Comparison of ENCODE assay signal across 8 cellular contexts in the genomic region with DNA sequence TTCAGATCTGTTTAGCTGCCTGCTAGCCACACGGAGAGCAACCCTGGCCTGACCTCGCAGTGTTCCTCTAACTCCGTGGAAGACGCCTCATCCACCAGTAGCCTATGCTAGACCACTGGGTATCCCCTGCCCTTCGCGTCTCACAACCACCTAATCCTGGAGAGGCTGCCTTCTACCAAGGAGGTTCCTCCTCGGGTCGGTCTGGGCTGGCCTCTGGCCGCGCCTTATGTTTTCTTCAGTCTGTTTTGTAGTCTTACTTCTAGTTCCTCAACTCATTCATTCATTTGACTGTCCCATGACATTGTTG. TPM values are rescaled to one million over a fixed set of nuclear protein-coding genes. Genes with fewer than 3 reads are reported as not detected.
A peak's percentile ranks its signal among the peaks of the same experiment; 100 is the strongest.
DNase-seq lines count a peak whose midpoint lies in the region; ATAC-seq and TF ChIP-seq lines count a peak whose summit lies in the region.

No MANE protein-coding gene starts in this region.

- TF ChIP-seq EP300 in transverse colon (IDR thresholded peaks at IDR 0.05; ENCODE audit: low read depth) = no peak

- no peaks in the 10 kb centered on the region for H3K27me3 Mint-ChIP-seq in activated CD8-positive, alpha-beta memory T cell treated with anti-CD3 and anti-CD28 coated beads, Interleukin-2, amount 10 ng/mL, durations not matched to agents 7 days and 5 days

- CTCF ChIA-PET in activated CD8-positive, alpha-beta memory T cell treated with anti-CD3 and anti-CD28 coated beads, Interleukin-2, amount 10 ng/mL, durations not matched to agents 7 days and 5 days (lab: Charles Lee) = interaction anchor here (0.9 to 1.9 kb wide), 5 partner anchors 20 to 88 kb away, joined by 3 to 9 read pairs (median 3); a partner anchor contains a TSS

- ATAC-seq in activated CD8-positive, alpha-beta memory T cell treated with anti-CD3 and anti-CD28 coated beads, Interleukin-2, amount 10 ng/mL, durations not matched to agents 7 days and 5 days = no peak
- ATAC-seq in GM21737 (IDR thresholded peaks at IDR 0.05; ENCODE audit: unreplicated experiment) = no peak
- ATAC-seq in HG02840 (IDR thresholded peaks at IDR 0.05; ENCODE audit: low FRiP score, unreplicated experiment) = no peak

- TF ChIP-seq POLR2A in transverse colon (IDR thresholded peaks at IDR 0.05) = no peak

- intact Hi-C loops in transverse colon (cut with DNase I; ENCODE audit: low total_unique reads) = no loop called here

- H3K4me3 Mint-ChIP-seq in activated CD8-positive, alpha-beta memory T cell treated with anti-CD3 and anti-CD28 coated beads, Interleukin-2, amount 10 ng/mL, durations not matched to agents 7 days and 5 days = peak overlapping the region; percentile 74

- H3K27ac Mint-ChIP-seq in activated CD8-positive, alpha-beta memory T cell treated with anti-CD3 and anti-CD28 coated beads, Interleukin-2, amount 10 ng/mL, durations not matched to agents 7 days and 5 days = no peak overlapping the region

- peaks cover 14% of the 10 kb centered on the region for H3K4me1 Mint-ChIP-seq in activated CD8-positive, alpha-beta memory T cell treated with anti-CD3 and anti-CD28 coated beads, Interleukin-2, amount 10 ng/mL, durations not matched to agents 7 days and 5 days

- H3K4me1 ChIP-seq in liver (ENCODE audit: control insufficient read depth in 4 of 4, insufficient read depth in 4 of 4, low read length in 3 of 4) = peaks cover 0 to 10% (median 5%) of the 10 kb centered on the region in 4 donors
- H3K4me1 ChIP-seq in transverse colon = peaks cover 0 to 17% (median 16%) of the 10 kb centered on the region in 4 donors

- H3K27ac ChIP-seq in liver (ENCODE audit: low read depth in 1 of 2, low read length in 2 of 2) (peak overlapping the region; percentile 77 to 81), transverse colon (peak overlapping the region; percentile 85 to 95 (median 92))

- peaks cover 0 to 4% (median 2%) of the 10 kb centered on the region in 4 donors for H3K36me3 ChIP-seq in liver (ENCODE audit: control insufficient read depth in 4 of 4, insufficient read depth in 3 of 4, low read depth in 1 of 4, low read length in 3 of 4)
- no peaks in the 10 kb centered on the region for H3K36me3 ChIP-seq in transverse colon

- TF ChIP-seq CTCF in astrocyte of the cerebellum (IDR thresholded peaks at IDR 0.05; ENCODE audit: low read depth, low read length, missing control alignments) (no peak), liver (IDR thresholded peaks at IDR 0.05; ENCODE audit: low read depth, low read length, missing input control) (no peak), transverse colon (IDR thresholded peaks at IDR 0.05) (no peak)

- in situ Hi-C loops in astrocyte of the cerebellum (cut with HindIII; ENCODE audit: low sequenced_read_pairs) = loop anchor here (5.0 kb wide), 1 partner anchor 36 kb away; no protein-coding TSS in a partner anchor
- in situ Hi-C loops in transverse colon (cut with MboI; ENCODE audit: low pct_ligation_motif_present in 1 of 4, low pct_unique_long_range_greater_than_20kb in 1 of 4, low sequenced_read_pairs in 3 of 4) = loop anchor here in 1 of 4 donors (25.0 kb wide), 1 partner anchor 704 kb away; a partner anchor contains a TSS

- H3K27me3 ChIP-seq in liver (ENCODE audit: control insufficient read depth in 4 of 4, insufficient read depth in 4 of 4, low read length in 3 of 4) = no peaks in the 10 kb centered on the region
- no peaks in the 10 kb centered on the region for H3K27me3 ChIP-seq in transverse colon

- WGBS in liver = 51% methylated on average over 10 of the region's 10 CpGs
- 20 to 24% methylated on average over 1 to 10 of the region's 10 CpGs for WGBS in transverse colon (ENCODE audit: low coverage in 1 of 2), 2 donors

- TF ChIP-seq RAD21 in liver (IDR thresholded peaks at IDR 0.05) = no peak

- no peaks in the 10 kb centered on the region for H3K9me3 Mint-ChIP-seq in activated CD8-positive, alpha-beta memory T cell treated with anti-CD3 and anti-CD28 coated beads, Interleukin-2, amount 10 ng/mL, durations not matched to agents 7 days and 5 days (ENCODE audit: low read depth)

- H3K9ac ChIP-seq in liver (ENCODE audit: low read depth in 1 of 2, low read length in 2 of 2) = peak overlapping the region in 1 of 2 donors; percentile 47

- no peak for DNase-seq in activated CD8-positive, alpha-beta memory T cell treated with anti-CD3 and anti-CD28 coated beads, Interleukin-2, amount 10 ng/mL, durations not matched to agents 7 days and 5 days
- DNase-seq in activated CD8-positive, alpha-beta memory T cell treated with anti-CD3 and anti-CD28 coated beads, Interleukin-2, amount 50 U/mL, for 48 hours = no peak
- DNase-seq in astrocyte of the cerebellum (ENCODE audit: low read depth) (no peak), transverse colon (no peak), NCI-H345 treated with DMSO at 0.1 percent for 48 hours (lab: John Stamatoyannopoulos, UW; ENCODE audit: unreplicated experiment) (no peak)

- peak overlapping the region; percentile 85 for H3K4me3 ChIP-seq in astrocyte of the cerebellum (ENCODE audit: low read depth, low read length)
- peak overlapping the region in 2 of 3 donors; percentile 77 to 85 for H3K4me3 ChIP-seq in liver (ENCODE audit: low read depth in 1 of 3, low read length in 3 of 3)
- peak overlapping the region; percentile 52 to 75 (median 64) for H3K4me3 ChIP-seq in transverse colon

- no peaks in the 10 kb centered on the region for H3K36me3 Mint-ChIP-seq in activated CD8-positive, alpha-beta memory T cell treated with anti-CD3 and anti-CD28 coated beads, Interleukin-2, amount 10 ng/mL, durations not matched to agents 7 days and 5 days

- H3K9me3 ChIP-seq in liver (ENCODE audit: control insufficient read depth in 4 of 4, low read length in 3 of 4) (no peaks in the 10 kb centered on the region), transverse colon (no peaks in the 10 kb centered on the region)

TF ChIP-seq in liver, 16 proteins besides CTCF, POLR2A, EP300 and RAD21 (continues in another document):
- TF ChIP-seq HNF4A (conservative IDR thresholded peaks at IDR 0.05) (no peak), SP1 (IDR thresholded peaks at IDR 0.05) (no peak), HNF4G (IDR thresholded peaks at IDR 0.05) (no peak), YY1 (IDR thresholded peaks at IDR 0.05) (no peak)
- TF ChIP-seq, protein P1, sequence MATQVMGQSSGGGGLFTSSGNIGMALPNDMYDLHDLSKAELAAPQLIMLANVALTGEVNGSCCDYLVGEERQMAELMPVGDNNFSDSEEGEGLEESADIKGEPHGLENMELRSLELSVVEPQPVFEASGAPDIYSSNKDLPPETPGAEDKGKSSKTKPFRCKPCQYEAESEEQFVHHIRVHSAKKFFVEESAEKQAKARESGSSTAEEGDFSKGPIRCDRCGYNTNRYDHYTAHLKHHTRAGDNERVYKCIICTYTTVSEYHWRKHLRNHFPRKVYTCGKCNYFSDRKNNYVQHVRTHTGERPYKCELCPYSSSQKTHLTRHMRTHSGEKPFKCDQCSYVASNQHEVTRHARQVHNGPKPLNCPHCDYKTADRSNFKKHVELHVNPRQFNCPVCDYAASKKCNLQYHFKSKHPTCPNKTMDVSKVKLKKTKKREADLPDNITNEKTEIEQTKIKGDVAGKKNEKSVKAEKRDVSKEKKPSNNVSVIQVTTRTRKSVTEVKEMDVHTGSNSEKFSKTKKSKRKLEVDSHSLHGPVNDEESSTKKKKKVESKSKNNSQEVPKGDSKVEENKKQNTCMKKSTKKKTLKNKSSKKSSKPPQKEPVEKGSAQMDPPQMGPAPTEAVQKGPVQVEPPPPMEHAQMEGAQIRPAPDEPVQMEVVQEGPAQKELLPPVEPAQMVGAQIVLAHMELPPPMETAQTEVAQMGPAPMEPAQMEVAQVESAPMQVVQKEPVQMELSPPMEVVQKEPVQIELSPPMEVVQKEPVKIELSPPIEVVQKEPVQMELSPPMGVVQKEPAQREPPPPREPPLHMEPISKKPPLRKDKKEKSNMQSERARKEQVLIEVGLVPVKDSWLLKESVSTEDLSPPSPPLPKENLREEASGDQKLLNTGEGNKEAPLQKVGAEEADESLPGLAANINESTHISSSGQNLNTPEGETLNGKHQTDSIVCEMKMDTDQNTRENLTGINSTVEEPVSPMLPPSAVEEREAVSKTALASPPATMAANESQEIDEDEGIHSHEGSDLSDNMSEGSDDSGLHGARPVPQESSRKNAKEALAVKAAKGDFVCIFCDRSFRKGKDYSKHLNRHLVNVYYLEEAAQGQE (IDR thresholded peaks at IDR 0.05) = no peak

RNA-seq across cellular contexts. Expression of a gene that starts 1.6 kb away (rescaled TPM):
- 10 to 100 TPM in 1 of 2 experiments, 1 to 10 TPM in 1; 6.1 to 12.1 TPM for total RNA-seq in activated CD8-positive, alpha-beta memory T cell treated with anti-CD3 and anti-CD28 coated beads, Interleukin-2, amount 10 ng/mL, durations not matched to agents 7 days and 5 days
- total RNA-seq in liver = 10 to 100 TPM in 1 of 2 donors, 1 to 10 TPM in 1; 4.3 to 23.7 TPM
- 10 to 100 TPM in 1 of 2 donors, 1 to 10 TPM in 1; 4.2 to 31.4 TPM for polyA plus RNA-seq in liver
- total RNA-seq in transverse colon = 1,000 to 10,000 TPM in 1 of 4 donors, 100 to 1,000 TPM in 3; 493 to 2,531 (median 633) TPM

RNA-seq across cellular contexts. Expression of a gene that starts 17.6 kb away (rescaled TPM):
- total RNA-seq in activated CD8-positive, alpha-beta memory T cell treated with anti-CD3 and anti-CD28 coated beads, Interleukin-2, amount 10 ng/mL, durations not matched to agents 7 days and 5 days = under 1 TPM; 0.21 to 0.85 TPM
- total RNA-seq in liver (under 1 TPM; 0.47 to 0.67 TPM), transverse colon (not detected)
- 1 to 10 TPM in 1 of 2 donors, under 1 TPM in 1; 0.93 to 2.2 TPM for polyA plus RNA-seq in liver

RNA-seq across cellular contexts. Expression of a gene that starts 26.3 kb away (rescaled TPM):
- total RNA-seq in activated CD8-positive, alpha-beta memory T cell treated with anti-CD3 and anti-CD28 coated beads, Interleukin-2, amount 10 ng/mL, durations not matched to agents 7 days and 5 days = 10 to 100 TPM; 14.5 to 21.1 TPM
- total RNA-seq in liver (1 to 10 TPM in 1 of 2 donors, under 1 TPM in 1; under 0.01 to 7.4 TPM), transverse colon (1 to 10 TPM; 1.6 to 7.4 (median 5.8) TPM)
- under 1 TPM; 0.74 TPM for polyA plus RNA-seq in liver

RNA-seq across cellular contexts. Expression of a gene that starts 33.2 kb away (rescaled TPM):
- total RNA-seq in activated CD8-positive, alpha-beta memory T cell treated with anti-CD3 and anti-CD28 coated beads, Interleukin-2, amount 10 ng/mL, durations not matched to agents 7 days and 5 days = 10 to 100 TPM; 28.7 to 29.4 TPM
- 1 to 10 TPM; 5.4 to 6.7 TPM for total RNA-seq in liver
- 10 to 100 TPM; 14.2 to 20.2 TPM for polyA plus RNA-seq in liver
- 10 to 100 TPM; 32.0 to 50.1 (median 37.2) TPM for total RNA-seq in transverse colon

RNA-seq across cellular contexts. Expression of a gene that starts 33.5 kb away (rescaled TPM):
- over 10,000 TPM in 1 of 2 experiments, 1,000 to 10,000 TPM in 1; 6,751 to 13,083 TPM for total RNA-seq in activated CD8-positive, alpha-beta memory T cell treated with anti-CD3 and anti-CD28 coated beads, Interleukin-2, amount 10 ng/mL, durations not matched to agents 7 days and 5 days
- total RNA-seq in liver = over 10,000 TPM in 1 of 2 donors, 1,000 to 10,000 TPM in 1; 5,304 to 67,037 TPM
- polyA plus RNA-seq in liver = 10 to 100 TPM in 1 of 2 donors, 1 to 10 TPM in 1; 5.3 to 50.9 TPM
- 1,000 to 10,000 TPM; 1,115 to 7,222 (median 2,718) TPM for total RNA-seq in transverse colon

Comparison
In these comparisons a context has a peak if more than half of its experiments do, and no peak if none do; other contexts are left out.
1. RNA of a gene that starts 1.6 kb away (total RNA-seq): 493 to 2,531 TPM in transverse colon; 4.3 to 23.7 TPM in liver and 6.1 to 12.1 TPM in activated CD8-positive, alpha-beta memory T cell treated with anti-CD3 and anti-CD28 coated beads, Interleukin-2, amount 10 ng/mL, durations not matched to agents 7 days and 5 days; every median in the first group is over 10 times any median in the second.
2. Peak in every context shown above with its lines, with median percentiles within 50 percentile points of each other: H3K4me3 ChIP-seq.